In the genomic region with DNA sequence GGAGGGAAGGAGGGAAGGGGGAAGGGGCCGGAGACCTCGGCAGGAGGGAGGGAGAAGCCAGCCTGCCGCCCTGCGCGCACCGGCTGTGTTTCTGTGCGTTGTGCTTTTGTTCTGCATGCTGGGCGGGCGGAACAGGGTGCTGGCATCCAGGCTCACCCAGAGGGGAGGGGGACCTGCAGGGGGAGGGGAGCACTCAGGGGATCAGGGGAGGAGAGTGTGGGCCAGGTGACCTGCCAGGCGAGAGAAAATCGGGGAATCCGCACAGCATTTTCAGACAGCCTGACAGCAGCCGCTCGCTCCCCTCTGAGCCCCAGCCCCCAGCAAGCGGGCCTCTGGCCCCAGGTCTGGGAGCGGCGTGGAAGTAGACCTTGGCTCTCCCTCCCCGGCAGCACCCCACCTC, we compare ENCODE assay signal across 1 cellular context.
TF ChIP-seq lines count a peak whose summit lies in the region.

No MANE protein-coding gene starts in this region.

TF ChIP-seq in HepG2, 621 proteins besides CTCF, POLR2A, EP300 and RAD21 (continued from another document and continues in another):
- TF ChIP-seq, protein P1, sequence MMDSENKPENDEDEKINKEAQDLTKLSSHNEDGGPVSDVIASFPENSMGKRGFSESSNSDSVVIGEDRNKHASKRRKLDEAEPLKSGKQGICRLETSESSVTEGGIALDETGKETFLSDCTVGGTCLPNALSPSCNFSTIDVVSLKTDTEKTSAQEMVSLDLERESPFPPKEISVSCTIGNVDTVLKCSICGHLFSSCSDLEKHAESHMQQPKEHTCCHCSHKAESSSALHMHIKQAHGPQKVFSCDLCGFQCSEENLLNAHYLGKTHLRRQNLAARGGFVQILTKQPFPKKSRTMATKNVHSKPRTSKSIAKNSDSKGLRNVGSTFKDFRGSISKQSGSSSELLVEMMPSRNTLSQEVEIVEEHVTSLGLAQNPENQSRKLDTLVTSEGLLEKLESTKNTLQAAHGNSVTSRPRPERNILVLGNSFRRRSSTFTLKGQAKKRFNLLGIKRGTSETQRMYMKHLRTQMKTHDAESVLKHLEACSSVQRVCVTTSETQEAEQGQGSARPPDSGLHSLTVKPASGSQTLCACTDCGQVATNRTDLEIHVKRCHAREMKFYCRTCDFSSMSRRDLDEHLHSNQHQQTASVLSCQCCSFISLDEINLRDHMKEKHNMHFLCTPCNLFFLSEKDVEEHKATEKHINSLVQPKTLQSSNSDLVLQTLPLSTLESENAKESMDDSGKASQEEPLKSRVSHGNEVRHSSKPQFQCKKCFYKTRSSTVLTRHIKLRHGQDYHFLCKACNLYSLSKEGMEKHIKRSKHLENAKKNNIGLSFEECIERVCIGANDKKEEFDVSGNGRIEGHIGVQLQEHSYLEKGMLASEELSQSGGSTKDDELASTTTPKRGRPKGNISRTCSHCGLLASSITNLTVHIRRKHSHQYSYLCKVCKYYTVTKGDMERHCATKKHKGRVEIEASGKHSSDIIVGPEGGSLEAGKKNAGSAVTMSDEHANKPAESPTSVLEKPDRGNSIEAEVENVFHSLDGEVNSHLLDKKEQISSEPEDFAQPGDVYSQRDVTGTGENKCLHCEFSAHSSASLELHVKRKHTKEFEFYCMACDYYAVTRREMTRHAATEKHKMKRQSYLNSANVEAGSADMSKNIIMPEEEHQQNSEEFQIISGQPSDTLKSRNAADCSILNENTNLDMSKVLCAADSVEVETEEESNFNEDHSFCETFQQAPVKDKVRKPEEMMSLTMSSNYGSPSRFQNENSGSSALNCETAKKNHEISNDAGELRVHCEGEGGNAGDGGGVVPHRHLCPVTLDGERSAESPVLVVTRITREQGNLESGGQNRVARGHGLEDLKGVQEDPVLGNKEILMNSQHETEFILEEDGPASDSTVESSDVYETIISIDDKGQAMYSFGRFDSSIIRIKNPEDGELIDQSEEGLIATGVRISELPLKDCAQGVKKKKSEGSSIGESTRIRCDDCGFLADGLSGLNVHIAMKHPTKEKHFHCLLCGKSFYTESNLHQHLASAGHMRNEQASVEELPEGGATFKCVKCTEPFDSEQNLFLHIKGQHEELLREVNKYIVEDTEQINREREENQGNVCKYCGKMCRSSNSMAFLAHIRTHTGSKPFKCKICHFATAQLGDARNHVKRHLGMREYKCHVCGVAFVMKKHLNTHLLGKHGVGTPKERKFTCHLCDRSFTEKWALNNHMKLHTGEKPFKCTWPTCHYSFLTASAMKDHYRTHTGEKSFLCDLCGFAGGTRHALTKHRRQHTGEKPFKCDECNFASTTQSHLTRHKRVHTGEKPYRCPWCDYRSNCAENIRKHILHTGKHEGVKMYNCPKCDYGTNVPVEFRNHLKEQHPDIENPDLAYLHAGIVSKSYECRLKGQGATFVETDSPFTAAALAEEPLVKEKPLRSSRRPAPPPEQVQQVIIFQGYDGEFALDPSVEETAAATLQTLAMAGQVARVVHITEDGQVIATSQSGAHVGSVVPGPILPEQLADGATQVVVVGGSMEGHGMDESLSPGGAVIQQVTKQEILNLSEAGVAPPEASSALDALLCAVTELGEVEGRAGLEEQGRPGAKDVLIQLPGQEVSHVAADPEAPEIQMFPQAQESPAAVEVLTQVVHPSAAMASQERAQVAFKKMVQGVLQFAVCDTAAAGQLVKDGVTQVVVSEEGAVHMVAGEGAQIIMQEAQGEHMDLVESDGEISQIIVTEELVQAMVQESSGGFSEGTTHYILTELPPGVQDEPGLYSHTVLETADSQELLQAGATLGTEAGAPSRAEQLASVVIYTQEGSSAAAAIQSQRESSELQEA (CRISPR knock-in tag; IDR thresholded peaks at IDR 0.05; ENCODE audit: not compliant biosample characterization), result peak; percentile 57
- TF ChIP-seq ERF (CRISPR knock-in tag; IDR thresholded peaks at IDR 0.05) (no peak), ZMYM3 (CRISPR knock-in tag; IDR thresholded peaks at IDR 0.05) (no peak), CENPT (CRISPR knock-in tag; IDR thresholded peaks at IDR 0.05; ENCODE audit: low read depth) (no peak), POLR2AphosphoS5 (IDR thresholded peaks at IDR 0.05; ENCODE audit: low read depth, low read length) (no peak), DNMT3B (CRISPR knock-in tag; conservative IDR thresholded peaks at IDR 0.05) (no peak), FOXM1 (CRISPR knock-in tag; IDR thresholded peaks at IDR 0.05) (no peak), PCBP1 (IDR thresholded peaks at IDR 0.05; ENCODE audit: borderline replicate concordance, low read depth, low read length) (0 out of 2 replicates have a peak, but pooled peaks have one; percentile 82), MLLT10 (CRISPR knock-in tag; IDR thresholded peaks at IDR 0.05) (no peak), SCMH1 (CRISPR knock-in tag; IDR thresholded peaks at IDR 0.05; ENCODE audit: borderline replicate concordance) (no peak), CREM (IDR thresholded peaks at IDR 0.05) (no peak), CREM (CRISPR knock-in tag; IDR thresholded peaks at IDR 0.05) (no peak), ZNF546 (CRISPR knock-in tag; conservative IDR thresholded peaks at IDR 0.05) (no peak), HOXA3 (CRISPR knock-in tag; IDR thresholded peaks at IDR 0.05) (peak; percentile 8; the same call in 1 of the 2 replicates), ZEB1 (IDR thresholded peaks at IDR 0.05; ENCODE audit: insufficient replicate concordance, low read depth) (no peak), ZNF44 (CRISPR knock-in tag; IDR thresholded peaks at IDR 0.05) (no peak), SOX13 (IDR thresholded peaks at IDR 0.05) (no peak), SOX13 (CRISPR knock-in tag; conservative IDR thresholded peaks at IDR 0.05 in 1 of 2, IDR thresholded peaks at IDR 0.05 in 1 of 2) (peak in 1 of 2 experiments; percentile 32; a peak in 1 of 4 replicates), SP4 (CRISPR knock-in tag; IDR thresholded peaks at IDR 0.05) (no peak), PAWR (CRISPR knock-in tag; IDR thresholded peaks at IDR 0.05; ENCODE audit: borderline replicate concordance) (no peak), ZKSCAN5 (CRISPR knock-in tag; IDR thresholded peaks at IDR 0.05) (no peak), GTF2F1 (IDR thresholded peaks at IDR 0.05; ENCODE audit: low read length) (no peak), JARID2 (CRISPR knock-in tag; IDR thresholded peaks at IDR 0.05; ENCODE audit: insufficient replicate concordance) (no peak), ZNF619 (CRISPR knock-in tag; IDR thresholded peaks at IDR 0.05) (no peak), FOXP1 (IDR thresholded peaks at IDR 0.05) (no peak), FOXP1 (CRISPR knock-in tag; IDR thresholded peaks at IDR 0.05) (no peak), ZNF10 (CRISPR knock-in tag; IDR thresholded peaks at IDR 0.05; ENCODE audit: borderline replicate concordance, low read depth) (no peak), KLF11 (CRISPR knock-in tag; IDR thresholded peaks at IDR 0.05) (no peak), ZNF720 (CRISPR knock-in tag; IDR thresholded peaks at IDR 0.05) (no peak), ETV6 (CRISPR knock-in tag; conservative IDR thresholded peaks at IDR 0.05) (no peak), GATAD1 (CRISPR knock-in tag; IDR thresholded peaks at IDR 0.05) (no peak), HMGA1 (CRISPR knock-in tag; conservative IDR thresholded peaks at IDR 0.05) (no peak), ZNF251 (CRISPR knock-in tag; IDR thresholded peaks at IDR 0.05) (no peak), ESRRA (CRISPR knock-in tag; IDR thresholded peaks at IDR 0.05; ENCODE audit: low read depth) (no peak), HNRNPK (IDR thresholded peaks at IDR 0.05; ENCODE audit: low read depth, low read length, poor library complexity, severe bottlenecking) (peak; percentile 61)
- TF ChIP-seq, protein P2, sequence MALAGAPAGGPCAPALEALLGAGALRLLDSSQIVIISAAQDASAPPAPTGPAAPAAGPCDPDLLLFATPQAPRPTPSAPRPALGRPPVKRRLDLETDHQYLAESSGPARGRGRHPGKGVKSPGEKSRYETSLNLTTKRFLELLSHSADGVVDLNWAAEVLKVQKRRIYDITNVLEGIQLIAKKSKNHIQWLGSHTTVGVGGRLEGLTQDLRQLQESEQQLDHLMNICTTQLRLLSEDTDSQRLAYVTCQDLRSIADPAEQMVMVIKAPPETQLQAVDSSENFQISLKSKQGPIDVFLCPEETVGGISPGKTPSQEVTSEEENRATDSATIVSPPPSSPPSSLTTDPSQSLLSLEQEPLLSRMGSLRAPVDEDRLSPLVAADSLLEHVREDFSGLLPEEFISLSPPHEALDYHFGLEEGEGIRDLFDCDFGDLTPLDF (CRISPR knock-in tag; IDR thresholded peaks at IDR 0.05), result no peak
- TF ChIP-seq, protein P3, sequence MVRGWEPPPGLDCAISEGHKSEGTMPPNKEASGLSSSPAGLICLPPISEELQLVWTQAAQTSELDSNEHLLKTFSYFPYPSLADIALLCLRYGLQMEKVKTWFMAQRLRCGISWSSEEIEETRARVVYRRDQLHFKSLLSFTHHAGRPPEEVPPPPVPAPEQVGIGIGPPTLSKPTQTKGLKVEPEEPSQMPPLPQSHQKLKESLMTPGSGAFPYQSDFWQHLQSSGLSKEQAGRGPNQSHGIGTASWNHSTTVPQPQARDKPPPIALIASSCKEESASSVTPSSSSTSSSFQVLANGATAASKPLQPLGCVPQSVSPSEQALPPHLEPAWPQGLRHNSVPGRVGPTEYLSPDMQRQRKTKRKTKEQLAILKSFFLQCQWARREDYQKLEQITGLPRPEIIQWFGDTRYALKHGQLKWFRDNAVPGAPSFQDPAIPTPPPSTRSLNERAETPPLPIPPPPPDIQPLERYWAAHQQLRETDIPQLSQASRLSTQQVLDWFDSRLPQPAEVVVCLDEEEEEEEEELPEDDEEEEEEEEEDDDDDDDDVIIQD (CRISPR knock-in tag; IDR thresholded peaks at IDR 0.05; ENCODE audit: low read depth), result no peak
- TF ChIP-seq, protein P4, sequence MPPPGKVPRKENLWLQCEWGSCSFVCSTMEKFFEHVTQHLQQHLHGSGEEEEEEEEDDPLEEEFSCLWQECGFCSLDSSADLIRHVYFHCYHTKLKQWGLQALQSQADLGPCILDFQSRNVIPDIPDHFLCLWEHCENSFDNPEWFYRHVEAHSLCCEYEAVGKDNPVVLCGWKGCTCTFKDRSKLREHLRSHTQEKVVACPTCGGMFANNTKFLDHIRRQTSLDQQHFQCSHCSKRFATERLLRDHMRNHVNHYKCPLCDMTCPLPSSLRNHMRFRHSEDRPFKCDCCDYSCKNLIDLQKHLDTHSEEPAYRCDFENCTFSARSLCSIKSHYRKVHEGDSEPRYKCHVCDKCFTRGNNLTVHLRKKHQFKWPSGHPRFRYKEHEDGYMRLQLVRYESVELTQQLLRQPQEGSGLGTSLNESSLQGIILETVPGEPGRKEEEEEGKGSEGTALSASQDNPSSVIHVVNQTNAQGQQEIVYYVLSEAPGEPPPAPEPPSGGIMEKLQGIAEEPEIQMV (CRISPR knock-in tag; IDR thresholded peaks at IDR 0.05; ENCODE audit: low read depth), result no peak
- TF ChIP-seq, protein P5, sequence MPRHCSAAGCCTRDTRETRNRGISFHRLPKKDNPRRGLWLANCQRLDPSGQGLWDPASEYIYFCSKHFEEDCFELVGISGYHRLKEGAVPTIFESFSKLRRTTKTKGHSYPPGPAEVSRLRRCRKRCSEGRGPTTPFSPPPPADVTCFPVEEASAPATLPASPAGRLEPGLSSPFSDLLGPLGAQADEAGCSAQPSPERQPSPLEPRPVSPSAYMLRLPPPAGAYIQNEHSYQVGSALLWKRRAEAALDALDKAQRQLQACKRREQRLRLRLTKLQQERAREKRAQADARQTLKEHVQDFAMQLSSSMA (CRISPR knock-in tag; IDR thresholded peaks at IDR 0.05), result no peak
- TF ChIP-seq, protein P6, sequence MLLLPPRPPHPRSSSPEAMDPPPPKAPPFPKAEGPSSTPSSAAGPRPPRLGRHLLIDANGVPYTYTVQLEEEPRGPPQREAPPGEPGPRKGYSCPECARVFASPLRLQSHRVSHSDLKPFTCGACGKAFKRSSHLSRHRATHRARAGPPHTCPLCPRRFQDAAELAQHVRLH (CRISPR knock-in tag; IDR thresholded peaks at IDR 0.05; ENCODE audit: borderline replicate concordance, low read depth), result 0 out of 2 replicates have a peak, but pooled peaks have one; percentile 22
- TF ChIP-seq, protein P7, sequence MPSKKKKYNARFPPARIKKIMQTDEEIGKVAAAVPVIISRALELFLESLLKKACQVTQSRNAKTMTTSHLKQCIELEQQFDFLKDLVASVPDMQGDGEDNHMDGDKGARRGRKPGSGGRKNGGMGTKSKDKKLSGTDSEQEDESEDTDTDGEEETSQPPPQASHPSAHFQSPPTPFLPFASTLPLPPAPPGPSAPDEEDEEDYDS (CRISPR knock-in tag; IDR thresholded peaks at IDR 0.05), result no peak
- TF ChIP-seq, protein P8, sequence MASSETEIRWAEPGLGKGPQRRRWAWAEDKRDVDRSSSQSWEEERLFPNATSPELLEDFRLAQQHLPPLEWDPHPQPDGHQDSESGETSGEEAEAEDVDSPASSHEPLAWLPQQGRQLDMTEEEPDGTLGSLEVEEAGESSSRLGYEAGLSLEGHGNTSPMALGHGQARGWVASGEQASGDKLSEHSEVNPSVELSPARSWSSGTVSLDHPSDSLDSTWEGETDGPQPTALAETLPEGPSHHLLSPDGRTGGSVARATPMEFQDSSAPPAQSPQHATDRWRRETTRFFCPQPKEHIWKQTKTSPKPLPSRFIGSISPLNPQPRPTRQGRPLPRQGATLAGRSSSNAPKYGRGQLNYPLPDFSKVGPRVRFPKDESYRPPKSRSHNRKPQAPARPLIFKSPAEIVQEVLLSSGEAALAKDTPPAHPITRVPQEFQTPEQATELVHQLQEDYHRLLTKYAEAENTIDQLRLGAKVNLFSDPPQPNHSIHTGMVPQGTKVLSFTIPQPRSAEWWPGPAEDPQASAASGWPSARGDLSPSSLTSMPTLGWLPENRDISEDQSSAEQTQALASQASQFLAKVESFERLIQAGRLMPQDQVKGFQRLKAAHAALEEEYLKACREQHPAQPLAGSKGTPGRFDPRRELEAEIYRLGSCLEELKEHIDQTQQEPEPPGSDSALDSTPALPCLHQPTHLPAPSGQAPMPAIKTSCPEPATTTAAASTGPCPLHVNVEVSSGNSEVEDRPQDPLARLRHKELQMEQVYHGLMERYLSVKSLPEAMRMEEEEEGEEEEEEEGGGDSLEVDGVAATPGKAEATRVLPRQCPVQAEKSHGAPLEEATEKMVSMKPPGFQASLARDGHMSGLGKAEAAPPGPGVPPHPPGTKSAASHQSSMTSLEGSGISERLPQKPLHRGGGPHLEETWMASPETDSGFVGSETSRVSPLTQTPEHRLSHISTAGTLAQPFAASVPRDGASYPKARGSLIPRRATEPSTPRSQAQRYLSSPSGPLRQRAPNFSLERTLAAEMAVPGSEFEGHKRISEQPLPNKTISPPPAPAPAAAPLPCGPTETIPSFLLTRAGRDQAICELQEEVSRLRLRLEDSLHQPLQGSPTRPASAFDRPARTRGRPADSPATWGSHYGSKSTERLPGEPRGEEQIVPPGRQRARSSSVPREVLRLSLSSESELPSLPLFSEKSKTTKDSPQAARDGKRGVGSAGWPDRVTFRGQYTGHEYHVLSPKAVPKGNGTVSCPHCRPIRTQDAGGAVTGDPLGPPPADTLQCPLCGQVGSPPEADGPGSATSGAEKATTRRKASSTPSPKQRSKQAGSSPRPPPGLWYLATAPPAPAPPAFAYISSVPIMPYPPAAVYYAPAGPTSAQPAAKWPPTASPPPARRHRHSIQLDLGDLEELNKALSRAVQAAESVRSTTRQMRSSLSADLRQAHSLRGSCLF (CRISPR knock-in tag; IDR thresholded peaks at IDR 0.05; ENCODE audit: borderline replicate concordance), result no peak
- TF ChIP-seq, protein P9, sequence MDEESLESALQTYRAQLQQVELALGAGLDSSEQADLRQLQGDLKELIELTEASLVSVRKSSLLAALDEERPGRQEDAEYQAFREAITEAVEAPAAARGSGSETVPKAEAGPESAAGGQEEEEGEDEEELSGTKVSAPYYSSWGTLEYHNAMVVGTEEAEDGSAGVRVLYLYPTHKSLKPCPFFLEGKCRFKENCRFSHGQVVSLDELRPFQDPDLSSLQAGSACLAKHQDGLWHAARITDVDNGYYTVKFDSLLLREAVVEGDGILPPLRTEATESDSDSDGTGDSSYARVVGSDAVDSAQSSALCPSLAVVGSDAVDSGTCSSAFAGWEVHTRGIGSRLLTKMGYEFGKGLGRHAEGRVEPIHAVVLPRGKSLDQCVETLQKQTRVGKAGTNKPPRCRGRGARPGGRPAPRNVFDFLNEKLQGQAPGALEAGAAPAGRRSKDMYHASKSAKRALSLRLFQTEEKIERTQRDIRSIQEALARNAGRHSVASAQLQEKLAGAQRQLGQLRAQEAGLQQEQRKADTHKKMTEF (CRISPR knock-in tag; IDR thresholded peaks at IDR 0.05), result 0 out of 2 replicates have a peak, but pooled peaks have one; percentile 14
